In the genomic region with DNA sequence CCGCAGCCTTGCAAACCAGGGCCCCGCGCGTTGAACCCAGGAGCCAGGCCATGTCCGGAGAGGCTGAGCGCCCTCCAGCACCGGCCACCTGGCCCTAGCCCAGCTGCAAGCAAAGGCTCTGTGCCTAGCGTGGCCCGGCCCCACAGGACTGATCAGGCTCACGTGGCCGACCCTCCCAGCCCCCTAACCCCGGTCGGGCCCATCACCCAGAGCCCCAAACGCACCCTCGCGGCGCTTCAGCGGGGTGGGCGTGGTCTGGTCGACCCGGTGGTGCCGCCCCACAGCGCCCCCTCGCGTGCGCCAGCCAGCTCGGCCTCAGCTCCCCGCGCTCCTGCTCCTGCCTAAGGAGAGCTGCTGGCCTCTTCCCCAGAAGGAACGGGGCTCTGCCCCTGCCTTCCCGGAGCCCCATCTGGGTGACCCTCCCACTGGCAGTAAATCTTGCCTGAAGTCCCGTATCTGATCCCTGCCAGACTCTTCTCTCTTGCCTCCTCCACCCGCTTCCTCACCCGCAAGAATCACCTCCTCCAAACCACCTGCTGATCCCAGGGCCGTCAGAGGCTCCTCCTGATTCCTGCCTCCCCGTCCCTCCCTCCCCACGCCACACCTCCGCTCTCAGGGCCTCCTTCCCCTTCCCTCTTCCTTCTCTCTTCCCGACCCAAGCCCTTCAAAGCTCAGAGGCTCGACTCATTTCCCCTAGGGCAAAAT, we compare ENCODE assay signal across 8 cellular contexts. TPM values are rescaled to one million over a fixed set of nuclear protein-coding genes. Genes with fewer than 3 reads are reported as not detected.
DNase-seq lines count a peak whose midpoint lies in the region; ATAC-seq and TF ChIP-seq lines count a peak whose summit lies in the region.

No MANE protein-coding gene starts in this region.

- H3K36me3 Mint-ChIP-seq in endothelial cell (ENCODE audit: low read depth, unreplicated experiment) (no peaks in the 10 kb centered on the region), mesothelial cell of epicardium (no peaks in the 10 kb centered on the region)
- no peaks in the 10 kb centered on the region for H3K36me3 Mint-ChIP-seq in stimulated activated naive B cell treated with anti-CD40 and anti-IgM and Interleukin-4, amounts not matched to agents 10 μg/mL and 1 μg/mL and 100 μg/mL, for 72 hours

- CTCF ChIA-PET in AG04449 (lab: Yijun Ruan, JAX) = interaction anchor here (1.1 kb wide), 1 partner anchor 10 kb away, joined by 3 read pairs; no protein-coding TSS in a partner anchor

- peaks cover 6% of the 10 kb centered on the region for H3K27me3 Mint-ChIP-seq in endothelial cell (ENCODE audit: unreplicated experiment)
- H3K27me3 Mint-ChIP-seq in mesothelial cell of epicardium (ENCODE audit: low read depth) = peaks cover 29% of the 10 kb centered on the region
- peaks cover 16 to 17% of the 10 kb centered on the region in 2 donors for H3K27me3 Mint-ChIP-seq in stimulated activated naive B cell treated with anti-CD40 and anti-IgM and Interleukin-4, amounts not matched to agents 10 μg/mL and 1 μg/mL and 100 μg/mL, for 72 hours

- POLR2A ChIA-PET in AG04449 (lab: Yijun Ruan, JAX) = no interaction called here

- H3K4me3 Mint-ChIP-seq in endothelial cell (ENCODE audit: unreplicated experiment) (no peak overlapping the region), mesothelial cell of epicardium (peak overlapping the region; percentile 61)
- peak overlapping the region; percentile 74 to 75 for H3K4me3 Mint-ChIP-seq in stimulated activated naive B cell treated with anti-CD40 and anti-IgM and Interleukin-4, amounts not matched to agents 10 μg/mL and 1 μg/mL and 100 μg/mL, for 72 hours

- H3K4me3 ChIP-seq in AG04449 (ENCODE audit: low read depth, low read length) (peak overlapping the region; percentile 18; the same call in 1 of the 2 replicates), WI38 (ENCODE audit: low read depth, low read length) (peak overlapping the region; percentile 43)

- no peak overlapping the region for H3K27ac Mint-ChIP-seq in endothelial cell (ENCODE audit: unreplicated experiment)
- peak overlapping the region; percentile 56 for H3K27ac Mint-ChIP-seq in mesothelial cell of epicardium
- peak overlapping the region; percentile 93 for H3K27ac Mint-ChIP-seq in stimulated activated naive B cell treated with anti-CD40 and anti-IgM and Interleukin-4, amounts not matched to agents 10 μg/mL and 1 μg/mL and 100 μg/mL, for 72 hours

- TF ChIP-seq CTCF in AG04449 (IDR thresholded peaks at IDR 0.05; ENCODE audit: insufficient read depth, low read length, missing control alignments) = peak; percentile 68
- peak; percentile 68 for TF ChIP-seq CTCF in WI38 (IDR thresholded peaks at IDR 0.05; ENCODE audit: low read depth, low read length)
- peak; percentile 88 for TF ChIP-seq CTCF in endothelial cell (IDR thresholded peaks at IDR 0.05; ENCODE audit: unreplicated experiment)
- peak; percentile 80 for TF ChIP-seq CTCF in mesothelial cell of epicardium (IDR thresholded peaks at IDR 0.05; ENCODE audit: unreplicated experiment)

- H3K9me3 Mint-ChIP-seq in endothelial cell (ENCODE audit: unreplicated experiment) = no peaks in the 10 kb centered on the region
- H3K9me3 Mint-ChIP-seq in mesothelial cell of epicardium = no peaks in the 10 kb centered on the region
- no peaks in the 10 kb centered on the region for H3K9me3 Mint-ChIP-seq in stimulated activated naive B cell treated with anti-CD40 and anti-IgM and Interleukin-4, amounts not matched to agents 10 μg/mL and 1 μg/mL and 100 μg/mL, for 72 hours

- H3K4me1 Mint-ChIP-seq in endothelial cell (ENCODE audit: unreplicated experiment) = peaks cover 6% of the 10 kb centered on the region
- H3K4me1 Mint-ChIP-seq in mesothelial cell of epicardium = peaks cover 9% of the 10 kb centered on the region
- peaks cover 5 to 14% of the 10 kb centered on the region in 2 donors for H3K4me1 Mint-ChIP-seq in stimulated activated naive B cell treated with anti-CD40 and anti-IgM and Interleukin-4, amounts not matched to agents 10 μg/mL and 1 μg/mL and 100 μg/mL, for 72 hours

- ATAC-seq in GM18873 (IDR thresholded peaks at IDR 0.05; ENCODE audit: low FRiP score, unreplicated experiment) = peak; percentile 63
- peak; percentile 86 for ATAC-seq in HG03280 (IDR thresholded peaks at IDR 0.05; ENCODE audit: unreplicated experiment)
- ATAC-seq in stimulated activated naive B cell treated with anti-CD40 and anti-IgM and Interleukin-4, amounts not matched to agents 10 μg/mL and 1 μg/mL and 100 μg/mL, for 72 hours (replicated peaks) = peak; percentile 84 to 86

- DNase-seq in AG04449 (ENCODE audit: low read depth, low spot score) (no peak), endothelial cell (ENCODE audit: low spot score) (peak; percentile 84), mesothelial cell of epicardium (ENCODE audit: low spot score in 2 of 2, unreplicated experiment in 2 of 2) (peak; percentile 70 to 83), NCI-H1417 treated with DMSO at 0.1 percent for 48 hours (lab: John Stamatoyannopoulos, UW) (no peak)
- DNase-seq in stimulated activated naive B cell treated with anti-CD40 and anti-IgM and Interleukin-4, amounts not matched to agents 10 μg/mL and 1 μg/mL and 100 μg/mL, for 72 hours = peak; percentile 53

RNA-seq across cellular contexts. Expression of a gene that starts 12.3 kb away (rescaled TPM):
- total RNA-seq in endothelial cell (ENCODE audit: unreplicated experiment) = not detected
- not detected in 3 replicates for total RNA-seq in mesothelial cell of epicardium

Comparison
In these comparisons a context has a peak if more than half of its experiments do, and no peak if none do; other contexts are left out.
1. DNase-seq: peak in endothelial cell (single experiment), mesothelial cell of epicardium (2 of 2) and stimulated activated naive B cell treated with anti-CD40 and anti-IgM and Interleukin-4, amounts not matched to agents 10 μg/mL and 1 μg/mL and 100 μg/mL, for 72 hours (single experiment); none in AG04449 (single experiment) and NCI-H1417 treated with DMSO at 0.1 percent for 48 hours (single experiment).
2. Peak in every context shown above with its lines, with median percentiles within 50 percentile points of each other: CTCF ChIP-seq and ATAC-seq.